In the genomic region with DNA sequence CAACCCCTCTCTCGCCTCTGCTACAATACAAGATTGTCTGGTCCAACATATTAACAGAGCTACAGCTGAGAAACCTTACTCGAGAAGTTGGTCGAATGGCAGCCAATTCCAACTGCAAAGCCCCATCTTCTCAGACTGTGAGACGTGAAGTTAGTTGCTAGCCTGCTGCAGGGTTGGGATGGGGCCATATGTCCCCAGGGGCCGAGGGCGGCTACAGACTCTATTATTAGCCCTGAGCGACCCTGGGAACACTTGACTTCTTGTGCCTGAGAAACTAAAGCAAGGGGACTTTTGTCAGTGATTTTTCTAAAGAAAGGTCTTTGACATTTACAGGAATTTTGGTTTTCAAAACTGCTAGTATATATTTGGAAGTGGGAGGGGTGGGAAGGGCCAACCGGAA, we compare ENCODE assay signal across 16 cellular contexts. TPM values are rescaled to one million over a fixed set of nuclear protein-coding genes. Genes with fewer than 3 reads are reported as not detected.
DNase-seq lines count a peak whose midpoint lies in the region; ATAC-seq, FAIRE-seq and TF ChIP-seq lines count a peak whose summit lies in the region.
"Had no signal": no experiment of that assay in that cellular context is flagged by ENCODE, and none has a peak within 500 bp of the region (broad histone marks: within the 10 kb centered on the region; RNA-seq: fewer than 3 reads in every experiment).

No MANE protein-coding gene starts in this region.

- in situ Hi-C loops in GM12878 (cut with MboI): no loop called here

- no peak for TF ChIP-seq RAD21 in GM12878 (IDR thresholded peaks at IDR 0.05; ENCODE audit: insufficient read depth, low read depth, low read length)

- no peaks in the 10 kb centered on the region for H3K36me3 Mint-ChIP-seq in neural crest cell (ENCODE audit: low read depth)

- H3K9me3 Mint-ChIP-seq in neural crest cell: no peaks in the 10 kb centered on the region
- H3K9me3 Mint-ChIP-seq: CD8-positive, alpha-beta memory T cell had no signal

- WGBS in GM12878 (ENCODE audit: insufficient coverage, insufficient replicate concordance, low lambda C conversion rate, missing lambda C conversion rate): 78% methylated on average over 8 of the region's 8 CpGs
- 64 to 85% (median 73%) methylated on average over 8 of the region's 8 CpGs for WGBS in spleen, 5 donors

- FAIRE-seq in GM12878 (lab: Jason Lieb, UNC) (no peak), GM12892 (lab: Jason Lieb, UNC) (no peak)
- FAIRE-seq: A204.1, K562, RCC 7860 had no signal

- peaks cover 3 to 30% of the 10 kb centered on the region in 2 experiments; a peak in 2 of 4 replicates for H3K36me3 ChIP-seq in GM12878 (ENCODE audit: control insufficient read depth in 2 of 2, insufficient read depth in 2 of 2, low read length in 1 of 2)
- no peaks in the 10 kb centered on the region for H3K36me3 ChIP-seq in cardiac muscle cell
- H3K36me3 ChIP-seq in spleen: peaks cover 0 to 79% (median 8%) of the 10 kb centered on the region in 6 donors

- SMC1A ChIA-PET in GM12878 (lab: Charles Lee; ENCODE audit: uncharacterized antibody, unreplicated experiment): interaction anchor here (1.1 to 4.8 kb wide), 3 partner anchors 12 to 46 kb away, joined by 5 to 50 read pairs (median 5); a partner anchor contains a TSS

- TF ChIP-seq POLR2A in GM12878 (IDR thresholded peaks at IDR 0.05; ENCODE audit: low read depth, low read length) (no peak), spleen (IDR thresholded peaks at IDR 0.05) (no peak), GM12892 (IDR thresholded peaks at IDR 0.05; ENCODE audit: low read depth, low read length) (no peak)

- no peaks in the 10 kb centered on the region for H4K20me1 ChIP-seq in GM12878 (ENCODE audit: control insufficient read depth, insufficient read depth)

- TF ChIP-seq CTCF in GM12878 (IDR thresholded peaks at IDR 0.05 in 2 of 3, conservative IDR thresholded peaks at IDR 0.05 in 1 of 3; ENCODE audit: control insufficient read depth in 2 of 3, extremely low read depth in 1 of 3, insufficient read depth in 1 of 3, low read depth in 3 of 3, low read length in 3 of 3) (no peak), cardiac muscle cell (IDR thresholded peaks at IDR 0.05; ENCODE audit: low read depth, low read length) (no peak), neural crest cell (conservative IDR thresholded peaks at IDR 0.05) (no peak), spleen (IDR thresholded peaks at IDR 0.05 in 8 of 11, conservative IDR thresholded peaks at IDR 0.05 in 3 of 11) (no peak)

- H3K27ac Mint-ChIP-seq in neural crest cell (ENCODE audit: unreplicated experiment): no peak overlapping the region
- H3K27ac Mint-ChIP-seq: CD8-positive, alpha-beta memory T cell had no signal

- H3K9ac ChIP-seq in GM12878 (ENCODE audit: control insufficient read depth, insufficient read depth, low read length): no peak overlapping the region

- intact Hi-C loops in GM12878 (cut with micrococcal nuclease; ENCODE audit: unreplicated experiment): no loop called here
- intact Hi-C loops in spleen (cut with DNase I; ENCODE audit: low total_unique reads): no loop called here

- CTCF ChIA-PET in GM12878 (lab: Yijun Ruan, JAX): interaction anchor here (0.8 to 1.4 kb wide), 5 partner anchors 33 to 339 kb away, joined by 3 to 6 read pairs (median 3); no protein-coding TSS in a partner anchor

- H3K79me2 ChIP-seq in GM12878 (ENCODE audit: control insufficient read depth, insufficient read depth, low read length): no peaks in the 10 kb centered on the region

- H3K4me2 ChIP-seq in GM12878 (ENCODE audit: control insufficient read depth, insufficient read depth): no peak overlapping the region

- BruUV-seq in GM12878 (replicated peaks; lab: Mats Ljungman, UMichigan): TSS peak; percentile 24

- no peaks in the 10 kb centered on the region for H3K9me3 ChIP-seq in GM12878 (replicated peaks; ENCODE audit: control insufficient read depth, insufficient read depth, low read length)
- no peaks in the 10 kb centered on the region for H3K9me3 ChIP-seq in cardiac muscle cell (ENCODE audit: low read depth)
- no peaks in the 10 kb centered on the region for H3K9me3 ChIP-seq in spleen

- H3K27me3 Mint-ChIP-seq in neural crest cell (ENCODE audit: low read depth): no peaks in the 10 kb centered on the region

- no peak for TF ChIP-seq EP300 in GM12878 (IDR thresholded peaks at IDR 0.05; ENCODE audit: borderline replicate concordance in 1 of 2, control insufficient read depth in 1 of 2, low read depth in 2 of 2, low read length in 2 of 2)

- H3K4me1 ChIP-seq in GM12878 (ENCODE audit: control insufficient read depth, insufficient read depth, low read length) (peaks cover 3% of the 10 kb centered on the region; the same call in 1 of the 2 replicates), cardiac muscle cell (ENCODE audit: low read depth) (peaks cover 35% of the 10 kb centered on the region), spleen (peaks cover 7 to 50% (median 25%) of the 10 kb centered on the region in 6 donors)

- H3K4me3 Mint-ChIP-seq in neural crest cell: peak overlapping the region; percentile 11
- H3K4me3 Mint-ChIP-seq: CD8-positive, alpha-beta memory T cell had no signal

- peaks cover 19% of the 10 kb centered on the region for H3K4me1 Mint-ChIP-seq in neural crest cell

- RAD21 ChIA-PET in GM12878 (lab: Charles Lee; ENCODE audit: unreplicated experiment): no interaction called here

- ATAC-seq in GM12878 (no peak), HG02571 (IDR thresholded peaks at IDR 0.05; ENCODE audit: unreplicated experiment) (no peak)
- ATAC-seq: K562 had no signal

- no peak overlapping the region for H2AFZ ChIP-seq in GM12878 (ENCODE audit: control insufficient read depth, low read depth, low read length)

- H3K27ac ChIP-seq in GM12878 (ENCODE audit: control insufficient read depth, insufficient read depth): no peak overlapping the region
- peak overlapping the region; percentile 45 for H3K27ac ChIP-seq in cardiac muscle cell
- H3K27ac ChIP-seq in spleen: no peak overlapping the region

- H3K27me3 ChIP-seq in GM12878 (replicated peaks in 1 of 2; ENCODE audit: control insufficient read depth in 2 of 2, insufficient read depth in 2 of 2, low read length in 1 of 2): no peaks in the 10 kb centered on the region
- H3K27me3 ChIP-seq in cardiac muscle cell: no peaks in the 10 kb centered on the region
- no peaks in the 10 kb centered on the region for H3K27me3 ChIP-seq in spleen (replicated peaks in 1 of 7)

- POLR2A ChIA-PET in GM12878 (lab: Charles Lee): interaction anchor here (1.3 to 1.4 kb wide), 2 partner anchors 11 kb away, joined by 3 to 6 read pairs; no protein-coding TSS in a partner anchor

- H3K4me3 ChIP-seq in GM12878 (no peak overlapping the region), cardiac muscle cell (no peak overlapping the region), spleen (no peak overlapping the region)
- H3K4me3 ChIP-seq: K562 had no signal

- DNase-seq in GM12878 (ENCODE audit: low read depth, low spot score) (no peak), cardiac muscle cell (ENCODE audit: low read depth in 1 of 2, low spot score in 1 of 2) (peak in 1 of 2 donors; percentile 60), neural crest cell (ENCODE audit: low read depth, low spot score) (no peak), spleen (peak; percentile 12), NCI-H526 treated with DMSO at 0.1 percent for 48 hours (lab: John Stamatoyannopoulos, UW) (no peak), GM12892 (ENCODE audit: insufficient read length) (no peak)
- DNase-seq: CD8-positive, alpha-beta memory T cell; DMS53; EL; NCI-H1105; NCI-H774; SHP77 treated with DMSO at 0.1 percent for 48 hours had no signal

RNA-seq across cellular contexts. Expression of a gene that starts 13.7 kb away (rescaled TPM):
- total RNA-seq in GM12878 (2013; cell fraction: nucleolus; rRNA removed): 173 and 175 TPM in 2 replicates
- total RNA-seq in GM12878 (2014; rRNA removed): 85.5 and 99.5 TPM in 2 replicates
- 95.7 and 98.4 TPM in 2 replicates for total RNA-seq in GM12878 (2014; rRNA removed; fragmentation: Illumina TruSeq; extraction: Trizol)
- total RNA-seq in GM12878 (2021): 68.8 and 71.1 TPM in 2 replicates
- polyA plus RNA-seq in GM12878 (2011; ENCODE audit: low read depth): 19.4 TPM
- polyA plus RNA-seq in GM12878 (2011; rRNA removed): 256 and 273 TPM in 2 replicates
- polyA plus RNA-seq in GM12878 (2011; cell fraction: cytosol; rRNA removed): 202 and 240 TPM in 2 replicates
- 192 and 214 TPM in 2 replicates for polyA plus RNA-seq in GM12878 (2011; cell fraction: nucleus; rRNA removed)
- 24.9 and 29.9 TPM in 2 replicates for polyA plus RNA-seq in GM12878 (2012)
- polyA plus RNA-seq in GM12878 (2014; fragmentation: Illumina TruSeq; extraction: Trizol): 96.9 and 98.4 TPM in 2 replicates
- polyA plus RNA-seq in GM12878 (2014; fragmentation: Nextera tagmentation; extraction: Ambion mirVana): 10 to 100 TPM; 31.4 to 61.2 TPM
- 82.0 and 91.3 TPM in 2 replicates for polyA plus RNA-seq in GM12878 (2014; rRNA removed)
- polyA plus RNA-seq in GM12878 (2016; fragmentation: Nextera tagmentation; extraction: Ambion mirVana): 10 to 100 TPM; 43.4 to 49.1 TPM
- 214 and 342 TPM in 2 replicates for polyA minus RNA-seq in GM12878 (2011; rRNA and poly(A)+ RNA removed)
- polyA minus RNA-seq in GM12878 (2011; cell fraction: cytosol; rRNA and poly(A)+ RNA removed): 62.0 and 76.6 TPM in 2 replicates
- polyA minus RNA-seq in GM12878 (2011; cell fraction: nucleus; rRNA and poly(A)+ RNA removed): 58.5 and 84.8 TPM in 2 replicates
- 0.06 and 0.60 TPM in 2 replicates for total RNA-seq in cardiac muscle cell
- polyA plus RNA-seq in cardiac muscle cell: 0.19 and 1.5 TPM in 2 replicates
- not detected in 2 replicates for total RNA-seq in neural crest cell
- 100 to 1,000 TPM in 5 of 7 donors, 10 to 100 TPM in 2; 62.2 to 232 (median 114) TPM for total RNA-seq in spleen
- polyA plus RNA-seq in spleen: 10 to 100 TPM; 14.9 to 34.7 (median 20.5) TPM
- polyA plus RNA-seq in GM12892 (2012; ENCODE audit: missing spikeins): 97.2 TPM

RNA-seq across cellular contexts. Expression of a gene that starts 59.0 kb away (rescaled TPM):
- 63.2 and 67.3 TPM in 2 replicates for total RNA-seq in GM12878 (2013; cell fraction: nucleolus; rRNA removed)
- total RNA-seq in GM12878 (2014; rRNA removed) (306 and 348 TPM in 2 replicates), GM12878 (2014; rRNA removed; fragmentation: Illumina TruSeq; extraction: Trizol) (313 and 325 TPM in 2 replicates), GM12878 (2021) (281 and 291 TPM in 2 replicates), cardiac muscle cell (72.5 and 77.3 TPM in 2 replicates), neural crest cell (87.0 and 94.6 TPM in 2 replicates), spleen (100 to 1,000 TPM; 141 to 221 (median 171) TPM)
- 98.1 TPM for polyA plus RNA-seq in GM12878 (2011; ENCODE audit: low read depth)
- polyA plus RNA-seq in GM12878 (2011; rRNA removed) (469 and 611 TPM in 2 replicates), GM12878 (2014; fragmentation: Illumina TruSeq; extraction: Trizol) (296 and 313 TPM in 2 replicates), GM12878 (2014; fragmentation: Nextera tagmentation; extraction: Ambion mirVana) (100 to 1,000 TPM; 246 to 274 TPM), GM12878 (2014; rRNA removed) (238 and 284 TPM in 2 replicates), GM12878 (2016; fragmentation: Nextera tagmentation; extraction: Ambion mirVana) (100 to 1,000 TPM; 752 to 784 TPM), cardiac muscle cell (179 and 202 TPM in 2 replicates), spleen (100 to 1,000 TPM; 122 to 208 (median 190) TPM)
- polyA plus RNA-seq in GM12878 (2011; cell fraction: cytosol; rRNA removed): 138 and 175 TPM in 2 replicates
- 86.4 and 101 TPM in 2 replicates for polyA plus RNA-seq in GM12878 (2011; cell fraction: nucleus; rRNA removed)
- polyA plus RNA-seq in GM12878 (2012): 217 and 241 TPM in 2 replicates
- polyA minus RNA-seq in GM12878 (2011; rRNA and poly(A)+ RNA removed): 90.1 and 117 TPM in 2 replicates
- polyA minus RNA-seq in GM12878 (2011; cell fraction: cytosol; rRNA and poly(A)+ RNA removed): 118 and 126 TPM in 2 replicates
- polyA minus RNA-seq in GM12878 (2011; cell fraction: nucleus; rRNA and poly(A)+ RNA removed): 47.9 and 94.0 TPM in 2 replicates
- polyA plus RNA-seq in GM12892 (2012; ENCODE audit: missing spikeins): 252 TPM

Comparison
In these comparisons a context has a peak if more than half of its experiments do, and no peak if none do; other contexts are left out.
1. RNA of a gene that starts 13.7 kb away (total RNA-seq): 62.2 to 232 TPM in spleen and 68.8 to 175 TPM in GM12878; 0.06 to 0.60 TPM in cardiac muscle cell and not detected in neural crest cell; every median in the first group is over 10 times any median in the second.